Comparison of ENCODE assay signal across 8 cellular contexts in genomic region chr2:239303711-239304532, GRCh38.
DNase-seq lines count a peak whose midpoint lies in the region; ATAC-seq and TF ChIP-seq lines count a peak whose summit lies in the region.
"Had no signal": no experiment of that assay in that cellular context is flagged by ENCODE, and none has a peak within 500 bp of the region (broad histone marks: within the 10 kb centered on the region; RNA-seq: fewer than 3 reads in every experiment).

No MANE protein-coding gene starts in this region.

- dilution Hi-C loops in mammary epithelial cell (cut with HindIII; ENCODE audit: low sequenced_read_pairs): no loop called here

- H3K4me3 Mint-ChIP-seq in central memory CD8-positive, alpha-beta T cell: peak overlapping the region; percentile 23

- H3K4me1 ChIP-seq in skeletal muscle satellite cell (ENCODE audit: control insufficient read depth, insufficient read depth, low read length): peaks cover 16% of the 10 kb centered on the region
- H3K4me1 ChIP-seq in mammary epithelial cell (ENCODE audit: insufficient read depth, low read length): no peaks in the 10 kb centered on the region
- H3K4me1 ChIP-seq: HAP-1 had no signal

- ATAC-seq in GM18867 (IDR thresholded peaks at IDR 0.05; ENCODE audit: unreplicated experiment) (peak; percentile 82), HG03064 (IDR thresholded peaks at IDR 0.05; ENCODE audit: low read depth, unreplicated experiment) (peak; percentile 70), GM18502 (IDR thresholded peaks at IDR 0.05; ENCODE audit: poor library complexity, unreplicated experiment) (no peak)
- ATAC-seq in central memory CD8-positive, alpha-beta T cell (replicated peaks; ENCODE audit: extremely low read depth, poor library complexity, severe bottlenecking): peak; percentile 86

- peaks cover 21% of the 10 kb centered on the region for H3K4me1 Mint-ChIP-seq in central memory CD8-positive, alpha-beta T cell

- H3K36me3 ChIP-seq in skeletal muscle satellite cell (ENCODE audit: insufficient read depth, low read length) (no peaks in the 10 kb centered on the region), mammary epithelial cell (ENCODE audit: insufficient read depth, low read length) (no peaks in the 10 kb centered on the region)
- H3K36me3 ChIP-seq: HAP-1 had no signal

- no peak for DNase-seq in central memory CD8-positive, alpha-beta T cell (ENCODE audit: low spot score in 2 of 2)
- DNase-seq in mammary epithelial cell (no peak), germinal center (ENCODE audit: low spot score) (no peak)

- H3K9me3 ChIP-seq in skeletal muscle satellite cell (replicated peaks; ENCODE audit: low read length) (no peaks in the 10 kb centered on the region), mammary epithelial cell (replicated peaks; ENCODE audit: insufficient read depth, low read length) (no peaks in the 10 kb centered on the region)
- H3K9me3 ChIP-seq: HAP-1 had no signal

- H3K9me3 Mint-ChIP-seq in central memory CD8-positive, alpha-beta T cell: no peaks in the 10 kb centered on the region

- BruUV-seq in mammary epithelial cell (replicated peaks; lab: Mats Ljungman, UMichigan): no TSS peak

- peak overlapping the region; percentile 85 for H3K27ac Mint-ChIP-seq in central memory CD8-positive, alpha-beta T cell (ENCODE audit: low read depth)

- TF ChIP-seq CTCF in mammary epithelial cell (conservative IDR thresholded peaks at IDR 0.05 in 1 of 2, IDR thresholded peaks at IDR 0.05 in 1 of 2; ENCODE audit: extremely low read depth in 1 of 2, insufficient read depth in 1 of 2, low read depth in 1 of 2, low read length in 2 of 2): no peak

- H4K20me1 ChIP-seq in mammary epithelial cell (ENCODE audit: insufficient read depth, low read length): no peaks in the 10 kb centered on the region

- H3K27me3 ChIP-seq in skeletal muscle satellite cell (ENCODE audit: control insufficient read depth, insufficient read depth, low read length) (no peaks in the 10 kb centered on the region), mammary epithelial cell (ENCODE audit: insufficient read depth, low read length) (no peaks in the 10 kb centered on the region)

- WGBS in mammary epithelial cell (ENCODE audit: low coverage, missing lambda C conversion rate): 90% methylated on average over 13 of the region's 21 CpGs

- H3K4me2 ChIP-seq in skeletal muscle satellite cell (ENCODE audit: low read length) (no peak overlapping the region), mammary epithelial cell (ENCODE audit: insufficient read depth, low read depth, low read length) (no peak overlapping the region)

- intact Hi-C loops in mammary epithelial cell (cut with micrococcal nuclease): no loop called here

- CTCF ChIA-PET in mammary epithelial cell (lab: Charles Lee; ENCODE audit: low non-redundant PET): no interaction called here

- in situ Hi-C loops in mammary epithelial cell (cut with MboI; ENCODE audit: low sequenced_read_pairs in 2 of 2): no loop called here

- no peaks in the 10 kb centered on the region for H3K27me3 Mint-ChIP-seq in central memory CD8-positive, alpha-beta T cell

- no peak overlapping the region for H3K27ac ChIP-seq in mammary epithelial cell (ENCODE audit: insufficient read depth, low read depth, low read length)

- H3K9ac ChIP-seq in skeletal muscle satellite cell (ENCODE audit: low read depth, low read length) (peak overlapping the region; percentile 16), mammary epithelial cell (ENCODE audit: insufficient read depth, low read length) (no peak overlapping the region)

- H3K4me3 ChIP-seq in skeletal muscle satellite cell (ENCODE audit: low read length) (no peak overlapping the region), mammary epithelial cell (replicated peaks in 1 of 3; ENCODE audit: insufficient read depth in 1 of 3, low read depth in 2 of 3, low read length in 3 of 3) (no peak overlapping the region)
- H3K4me3 ChIP-seq: HAP-1 had no signal

- H3K36me3 Mint-ChIP-seq in central memory CD8-positive, alpha-beta T cell (ENCODE audit: insufficient read depth): no peaks in the 10 kb centered on the region

- no peak overlapping the region for H2AFZ ChIP-seq in mammary epithelial cell (ENCODE audit: low read depth, low read length)

- peaks cover 3% of the 10 kb centered on the region for H3K79me2 ChIP-seq in mammary epithelial cell (ENCODE audit: insufficient read depth, low read length)
